ENCODE assay signal across 14 cellular contexts in genomic region chr1:109241841-109242301, GRCh38. TPM values are rescaled to one million over a fixed set of nuclear protein-coding genes. Genes with fewer than 3 reads are reported as not detected.
A peak's percentile ranks its signal among the peaks of the same experiment; 100 is the strongest.
DNase-seq lines count a peak whose midpoint lies in the region; TF ChIP-seq lines count a peak whose summit lies in the region.
"Had no signal": no experiment of that assay in that cellular context is flagged by ENCODE, and none has a peak within 500 bp of the region (broad histone marks: within the 10 kb centered on the region; RNA-seq: fewer than 3 reads in every experiment).

No MANE protein-coding gene starts in this region.

- no peaks in the 10 kb centered on the region for H4K20me1 ChIP-seq in neural cell (ENCODE audit: insufficient read depth)

- H3K27me3 Mint-ChIP-seq in activated T-helper 1 cell treated with anti-CD3 and anti-CD28 coated beads, Interleukin-12 subunit alpha, Interleukin-12 subunit beta, Interleukin-2, Interleukin-4 antibody, amounts not matched to agents 30 ng/mL and 10 ng/mL and 1 ng/mL, durations not matched to agents 14 hours and 24 hours and 36 hours (ENCODE audit: insufficient read depth) = peaks cover 4% of the 10 kb centered on the region
- H3K27me3 Mint-ChIP-seq: activated naive CD4-positive, alpha-beta T cell treated with anti-CD3 and anti-CD28 coated beads, Interleukin-2, amount 50 U/mL, for 24 hours had no signal

- H3K4me3 Mint-ChIP-seq in activated T-helper 1 cell treated with anti-CD3 and anti-CD28 coated beads, Interleukin-12 subunit alpha, Interleukin-12 subunit beta, Interleukin-2, Interleukin-4 antibody, amounts not matched to agents 30 ng/mL and 10 ng/mL and 1 ng/mL, durations not matched to agents 14 hours and 24 hours and 36 hours = no peak overlapping the region
- H3K4me3 Mint-ChIP-seq: activated naive CD4-positive, alpha-beta T cell treated with anti-CD3 and anti-CD28 coated beads, Interleukin-2, amount 50 U/mL, for 24 hours had no signal

- no peaks in the 10 kb centered on the region for H3K9me3 ChIP-seq in neural cell (ENCODE audit: low read length)
- H3K9me3 ChIP-seq: BE2C, tibial artery had no signal

- peak; percentile 35 for DNase-seq in EH (ENCODE audit: low read depth)
- peak; percentile 38 for DNase-seq in NCI-H1694 (lab: John Stamatoyannopoulos, UW)
- peak; percentile 74 for DNase-seq in cerebellar cortex (ENCODE audit: low spot score)
- no peak for DNase-seq in activated T-helper 1 cell treated with anti-CD3 and anti-CD28 coated beads, Interleukin-12 subunit alpha, Interleukin-12 subunit beta, Interleukin-2, Interleukin-4 antibody, amounts not matched to agents 30 ng/mL and 10 ng/mL and 1 ng/mL, durations not matched to agents 14 hours and 24 hours and 36 hours (ENCODE audit: low spot score)
- no peak for DNase-seq in NCI-H146 (lab: John Stamatoyannopoulos, UW)
- DNase-seq in COLO668 (lab: John Stamatoyannopoulos, UW; ENCODE audit: unreplicated experiment) = no peak
- DNase-seq in stimulated activated naive CD4-positive, alpha-beta T cell (lab: John Stamatoyannopoulos, UW) = no peak
- DNase-seq: BE2C, DND-41, kidney, tibial artery had no signal

- H3F3A ChIP-seq in neural cell (ENCODE audit: insufficient read depth, low read length, poor library complexity, severe bottlenecking) = no peaks in the 10 kb centered on the region

- H3K36me3 ChIP-seq in neural cell (ENCODE audit: insufficient read depth, low read length) = peaks cover 6% of the 10 kb centered on the region

- H3K27ac ChIP-seq in neural cell (ENCODE audit: low read length) = no peak overlapping the region
- H3K27ac ChIP-seq: tibial artery, VCaP had no signal

- H3K4me3 ChIP-seq in neural cell (ENCODE audit: low read length) = no peak overlapping the region
- H3K4me3 ChIP-seq: tibial artery had no signal

- H3K9me2 ChIP-seq in neural cell (ENCODE audit: insufficient read depth, low read length) = no peaks in the 10 kb centered on the region

- no peak overlapping the region for H3K4me2 ChIP-seq in neural cell (ENCODE audit: low read length)

- H2AFZ ChIP-seq in neural cell (ENCODE audit: low read depth, low read length) = no peak overlapping the region

- no peaks in the 10 kb centered on the region for H3K4me1 Mint-ChIP-seq in activated T-helper 1 cell treated with anti-CD3 and anti-CD28 coated beads, Interleukin-12 subunit alpha, Interleukin-12 subunit beta, Interleukin-2, Interleukin-4 antibody, amounts not matched to agents 30 ng/mL and 10 ng/mL and 1 ng/mL, durations not matched to agents 14 hours and 24 hours and 36 hours (ENCODE audit: low read depth)

- no peaks in the 10 kb centered on the region for H3K9me3 Mint-ChIP-seq in activated T-helper 1 cell treated with anti-CD3 and anti-CD28 coated beads, Interleukin-12 subunit alpha, Interleukin-12 subunit beta, Interleukin-2, Interleukin-4 antibody, amounts not matched to agents 30 ng/mL and 10 ng/mL and 1 ng/mL, durations not matched to agents 14 hours and 24 hours and 36 hours
- H3K9me3 Mint-ChIP-seq: activated naive CD4-positive, alpha-beta T cell treated with anti-CD3 and anti-CD28 coated beads, Interleukin-2, amount 50 U/mL, for 24 hours had no signal

- no peak overlapping the region for H3K27ac Mint-ChIP-seq in activated T-helper 1 cell treated with anti-CD3 and anti-CD28 coated beads, Interleukin-12 subunit alpha, Interleukin-12 subunit beta, Interleukin-2, Interleukin-4 antibody, amounts not matched to agents 30 ng/mL and 10 ng/mL and 1 ng/mL, durations not matched to agents 14 hours and 24 hours and 36 hours
- H3K27ac Mint-ChIP-seq: activated naive CD4-positive, alpha-beta T cell treated with anti-CD3 and anti-CD28 coated beads, Interleukin-2, amount 50 U/mL, for 24 hours had no signal

- no peak for TF ChIP-seq RAD21 in neural cell (conservative IDR thresholded peaks at IDR 0.05)

- H3K36me3 Mint-ChIP-seq in activated T-helper 1 cell treated with anti-CD3 and anti-CD28 coated beads, Interleukin-12 subunit alpha, Interleukin-12 subunit beta, Interleukin-2, Interleukin-4 antibody, amounts not matched to agents 30 ng/mL and 10 ng/mL and 1 ng/mL, durations not matched to agents 14 hours and 24 hours and 36 hours (ENCODE audit: low read depth) = peaks cover 22% of the 10 kb centered on the region
- H3K36me3 Mint-ChIP-seq: activated naive CD4-positive, alpha-beta T cell treated with anti-CD3 and anti-CD28 coated beads, Interleukin-2, amount 50 U/mL, for 24 hours had no signal

- no peaks in the 10 kb centered on the region for H3K79me2 ChIP-seq in neural cell (replicated peaks; ENCODE audit: insufficient read depth, low read length)

- TF ChIP-seq CTCF in neural cell (IDR thresholded peaks at IDR 0.05; ENCODE audit: poor library complexity, severe bottlenecking) = no peak

- H3K9ac ChIP-seq in neural cell (ENCODE audit: low read length) = no peak overlapping the region

- intact Hi-C loops in activated T-helper 1 cell treated with anti-CD3 and anti-CD28 coated beads, Interleukin-12 subunit alpha, Interleukin-12 subunit beta, Interleukin-2, Interleukin-4 antibody, amounts not matched to agents 30 ng/mL and 10 ng/mL and 1 ng/mL, durations not matched to agents 14 hours and 24 hours and 36 hours (cut with micrococcal nuclease) = loop anchor here (1.0 kb wide), 1 partner anchor 7 kb away; the partner anchor contains the start of gene CELSR2

- no peak for TF ChIP-seq EP300 in neural cell (conservative IDR thresholded peaks at IDR 0.05; ENCODE audit: poor library complexity, severe bottlenecking)

- no peaks in the 10 kb centered on the region for H3K27me3 ChIP-seq in neural cell (ENCODE audit: insufficient read depth, low read depth, low read length)
- H3K27me3 ChIP-seq: BE2C had no signal

TF ChIP-seq in neural cell, 6 proteins besides CTCF, POLR2A, EP300 and RAD21:
- TF ChIP-seq SMC3 (conservative IDR thresholded peaks at IDR 0.05; ENCODE audit: poor library complexity) (no peak), REST (IDR thresholded peaks at IDR 0.05; ENCODE audit: borderline replicate concordance) (no peak), POLR2AphosphoS5 (IDR thresholded peaks at IDR 0.05) (peak; percentile 10)

RNA-seq across cellular contexts. Expression of gene CELSR2, which starts 7.5 kb away (rescaled TPM):
- 7.9 and 9.5 TPM in 2 replicates for polyA plus RNA-seq in neural cell
- polyA minus RNA-seq in neural cell = 54.3 and 59.2 TPM in 2 replicates
- total RNA-seq in activated T-helper 1 cell treated with anti-CD3 and anti-CD28 coated beads, Interleukin-12 subunit alpha, Interleukin-12 subunit beta, Interleukin-2, Interleukin-4 antibody, amounts not matched to agents 30 ng/mL and 10 ng/mL and 1 ng/mL, durations not matched to agents 14 hours and 24 hours and 36 hours = 4.1 and 4.9 TPM in 2 replicates

RNA-seq across cellular contexts. Expression of gene SARS1, which starts 28.2 kb away (rescaled TPM):
- 274 and 281 TPM in 2 replicates for polyA plus RNA-seq in neural cell
- 188 and 201 TPM in 2 replicates for polyA minus RNA-seq in neural cell
- 147 and 154 TPM in 2 replicates for total RNA-seq in activated T-helper 1 cell treated with anti-CD3 and anti-CD28 coated beads, Interleukin-12 subunit alpha, Interleukin-12 subunit beta, Interleukin-2, Interleukin-4 antibody, amounts not matched to agents 30 ng/mL and 10 ng/mL and 1 ng/mL, durations not matched to agents 14 hours and 24 hours and 36 hours

RNA-seq across cellular contexts. Expression of gene PSRC1, which starts 41.1 kb away (rescaled TPM):
- polyA plus RNA-seq in neural cell = 5.4 and 7.9 TPM in 2 replicates
- polyA minus RNA-seq in neural cell = 3.0 and 3.4 TPM in 2 replicates
- total RNA-seq in activated T-helper 1 cell treated with anti-CD3 and anti-CD28 coated beads, Interleukin-12 subunit alpha, Interleukin-12 subunit beta, Interleukin-2, Interleukin-4 antibody, amounts not matched to agents 30 ng/mL and 10 ng/mL and 1 ng/mL, durations not matched to agents 14 hours and 24 hours and 36 hours = 3.6 and 5.5 TPM in 2 replicates

Comparison
In these comparisons a context has a peak if more than half of its experiments do, and no peak if none do; other contexts are left out.
1. DNase-seq: peak in EH (single experiment), NCI-H1694 (single experiment) and cerebellar cortex (single experiment); none in activated T-helper 1 cell treated with anti-CD3 and anti-CD28 coated beads, Interleukin-12 subunit alpha, Interleukin-12 subunit beta, Interleukin-2, Interleukin-4 antibody, amounts not matched to agents 30 ng/mL and 10 ng/mL and 1 ng/mL, durations not matched to agents 14 hours and 24 hours and 36 hours (single experiment), NCI-H146 (single experiment), COLO668 (single experiment) and stimulated activated naive CD4-positive, alpha-beta T cell (0 of 6).